ENCODE assay signal across 17 cellular contexts in genomic region chr1:162236622-162237021, GRCh38.
"Had no signal": no experiment of that assay in that cellular context is flagged by ENCODE, and none has a peak within 500 bp of the region (broad histone marks: within the 10 kb centered on the region; RNA-seq: fewer than 3 reads in every experiment).

No MANE protein-coding gene starts in this region.

- H3K36me3 ChIP-seq: prostate gland, suprapubic skin had no signal

- H3K4me3 ChIP-seq: coronary artery, prostate gland, suprapubic skin had no signal

- H3K4me1 ChIP-seq: prostate gland had no signal

- ATAC-seq: natural killer cell treated with Interleukin-12 subunit alpha and Interleukin-12 subunit beta and Interleukin-15 and Interleukin-18, amount 100 ng/mL, for 72 hours; right cardiac atrium; stimulated activated naive CD8-positive, alpha-beta T cell treated with anti-CD3 and anti-CD28 coated beads, Interleukin-15, Interleukin-2, amounts not matched to agents 100 U/mL and 50 U/mL, for 24 hours had no signal

- H3K27ac ChIP-seq: coronary artery, prostate gland, suprapubic skin had no signal

- H3K9me3 ChIP-seq: prostate gland, suprapubic skin had no signal

- DNase-seq: activated CD4-positive, alpha-beta T cell treated with anti-CD3 and anti-CD28 coated beads, Interleukin-2, amount 50 U/mL, for 1 hour; activated CD8-positive, alpha-beta memory T cell treated with anti-CD3 and anti-CD28 coated beads for 24 hours; activated gamma-delta T cell treated with Interleukin-2 at 50 U/mL for 16 hours; amniotic stem cell; central memory CD4-positive, alpha-beta T cell; effector memory CD4-positive, alpha-beta T cell; foreskin melanocyte; head of caudate nucleus; left cardiac atrium; right cardiac atrium; small intestine; stimulated activated CD4-positive, alpha-beta T cell treated with anti-CD3 and anti-CD28 coated beads, Interleukin-4, amount 100 ng/mL, for 4 hours; stimulated activated naive CD8-positive, alpha-beta T cell treated with anti-CD3 and anti-CD28 coated beads, Interleukin-15, Interleukin-2, amounts not matched to agents 100 U/mL and 50 U/mL, for 24 hours had no signal

- H3K27me3 ChIP-seq: suprapubic skin had no signal
